In the genomic region with DNA sequence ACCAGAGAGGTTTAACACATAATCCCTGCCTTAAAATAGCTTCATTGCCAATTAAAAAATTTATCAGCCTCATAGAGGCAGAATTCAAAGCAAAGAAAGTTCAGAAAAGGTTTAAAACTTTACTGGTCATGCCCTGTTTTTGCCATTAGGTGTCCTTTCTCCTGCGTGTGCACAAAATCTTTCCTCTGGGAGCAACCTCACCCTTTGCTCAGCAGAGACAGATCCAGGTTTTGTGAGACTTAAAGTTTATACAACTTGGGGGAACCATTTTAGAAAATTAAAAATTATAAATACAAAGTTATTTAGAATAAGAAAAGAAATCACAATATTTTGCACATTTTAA, we compare ENCODE assay signal across 10 cellular contexts. TPM values are rescaled to one million over a fixed set of nuclear protein-coding genes. Genes with fewer than 3 reads are reported as not detected.
A peak's percentile ranks its signal among the peaks of the same experiment; 100 is the strongest.
DNase-seq lines count a peak whose midpoint lies in the region; ATAC-seq and TF ChIP-seq lines count a peak whose summit lies in the region.
"Had no signal": no experiment of that assay in that cellular context is flagged by ENCODE, and none has a peak within 500 bp of the region (broad histone marks: within the 10 kb centered on the region; RNA-seq: fewer than 3 reads in every experiment).

No MANE protein-coding gene starts in this region.

- H3K27me3 Mint-ChIP-seq in activated T-helper 17 cell treated with anti-CD3 and anti-CD28 coated beads, Interleukin-2, amount 50 U/mL, for 72 hours: peaks cover 14% of the 10 kb centered on the region

- DNase-seq in EH (ENCODE audit: low read depth) (peak; percentile 49), HuH-7.5 (ENCODE audit: low spot score) (peak; percentile 29), astrocyte of the hippocampus (ENCODE audit: low read depth, low spot score) (peak; percentile 48), vagina (ENCODE audit: extremely low spot score in 2 of 2) (no peak)
- DNase-seq: activated CD4-positive, alpha-beta T cell treated with anti-CD3 and anti-CD28 coated beads, Interleukin-2, amount 50 U/mL, for 48 hours; stimulated activated CD4-positive, alpha-beta T cell treated with anti-CD3 and anti-CD28 coated beads, Interleukin-12 subunit alpha, Interleukin-12 subunit beta, amount 100 ng/mL, for 4 hours had no signal

- H3K27me3 ChIP-seq in liver (ENCODE audit: control insufficient read depth in 4 of 4, insufficient read depth in 4 of 4, low read length in 3 of 4) (no peaks in the 10 kb centered on the region), vagina (no peaks in the 10 kb centered on the region)

- H3K36me3 ChIP-seq in liver (ENCODE audit: control insufficient read depth in 4 of 4, insufficient read depth in 3 of 4, low read depth in 1 of 4, low read length in 3 of 4): no peaks in the 10 kb centered on the region
- no peaks in the 10 kb centered on the region for H3K36me3 ChIP-seq in vagina

- 8% methylated on average over 1 of the region's 1 CpG for WGBS in liver

- no peak overlapping the region for H3K27ac ChIP-seq in liver (ENCODE audit: low read depth in 1 of 2, low read length in 2 of 2)
- no peak overlapping the region for H3K27ac ChIP-seq in vagina

- H3K27ac Mint-ChIP-seq in activated T-helper 17 cell treated with anti-CD3 and anti-CD28 coated beads, Interleukin-2, amount 50 U/mL, for 72 hours: no peak overlapping the region

- H3K9me3 Mint-ChIP-seq in activated T-helper 17 cell treated with anti-CD3 and anti-CD28 coated beads, Interleukin-2, amount 50 U/mL, for 72 hours: no peaks in the 10 kb centered on the region

- TF ChIP-seq POLR2A in vagina (IDR thresholded peaks at IDR 0.05): no peak

- H3K36me3 Mint-ChIP-seq in activated T-helper 17 cell treated with anti-CD3 and anti-CD28 coated beads, Interleukin-2, amount 50 U/mL, for 72 hours (ENCODE audit: low read depth): no peaks in the 10 kb centered on the region

- H3K4me1 Mint-ChIP-seq in activated T-helper 17 cell treated with anti-CD3 and anti-CD28 coated beads, Interleukin-2, amount 50 U/mL, for 72 hours: no peaks in the 10 kb centered on the region

- TF ChIP-seq CTCF in liver (IDR thresholded peaks at IDR 0.05; ENCODE audit: low read depth, low read length, missing input control) (peak; percentile 41), vagina (IDR thresholded peaks at IDR 0.05) (no peak)

- H3K4me3 Mint-ChIP-seq in activated T-helper 17 cell treated with anti-CD3 and anti-CD28 coated beads, Interleukin-2, amount 50 U/mL, for 72 hours: no peak overlapping the region

- TF ChIP-seq RAD21 in liver (IDR thresholded peaks at IDR 0.05): peak; percentile 56 to 76

- intact Hi-C loops in vagina (cut with DNase I): no loop called here

- no peak for ATAC-seq in activated T-helper 17 cell treated with anti-CD3 and anti-CD28 coated beads, Interleukin-2, amount 50 U/mL, for 72 hours (replicated peaks)
- ATAC-seq in HG03520 (IDR thresholded peaks at IDR 0.05; ENCODE audit: unreplicated experiment): no peak
- ATAC-seq in HG03442 (IDR thresholded peaks at IDR 0.05; ENCODE audit: unreplicated experiment): no peak

- H3K4me3 ChIP-seq in liver (ENCODE audit: low read depth in 1 of 3, low read length in 3 of 3): no peak overlapping the region
- no peak overlapping the region for H3K4me3 ChIP-seq in vagina

- H3K9ac ChIP-seq in liver (ENCODE audit: low read depth in 1 of 2, low read length in 2 of 2): no peak overlapping the region

- no peaks in the 10 kb centered on the region for H3K9me3 ChIP-seq in liver (ENCODE audit: control insufficient read depth in 4 of 4, low read length in 3 of 4)
- no peaks in the 10 kb centered on the region for H3K9me3 ChIP-seq in vagina

- H3K4me1 ChIP-seq in liver (ENCODE audit: control insufficient read depth in 4 of 4, insufficient read depth in 4 of 4, low read length in 3 of 4) (peaks cover 4 to 22% (median 16%) of the 10 kb centered on the region in 4 donors), vagina (no peaks in the 10 kb centered on the region)

TF ChIP-seq in liver, 16 proteins besides CTCF, POLR2A, EP300 and RAD21:
- TF ChIP-seq HNF4A (conservative IDR thresholded peaks at IDR 0.05): peak in 1 of 2 donors; percentile 13
- TF ChIP-seq, protein P1, sequence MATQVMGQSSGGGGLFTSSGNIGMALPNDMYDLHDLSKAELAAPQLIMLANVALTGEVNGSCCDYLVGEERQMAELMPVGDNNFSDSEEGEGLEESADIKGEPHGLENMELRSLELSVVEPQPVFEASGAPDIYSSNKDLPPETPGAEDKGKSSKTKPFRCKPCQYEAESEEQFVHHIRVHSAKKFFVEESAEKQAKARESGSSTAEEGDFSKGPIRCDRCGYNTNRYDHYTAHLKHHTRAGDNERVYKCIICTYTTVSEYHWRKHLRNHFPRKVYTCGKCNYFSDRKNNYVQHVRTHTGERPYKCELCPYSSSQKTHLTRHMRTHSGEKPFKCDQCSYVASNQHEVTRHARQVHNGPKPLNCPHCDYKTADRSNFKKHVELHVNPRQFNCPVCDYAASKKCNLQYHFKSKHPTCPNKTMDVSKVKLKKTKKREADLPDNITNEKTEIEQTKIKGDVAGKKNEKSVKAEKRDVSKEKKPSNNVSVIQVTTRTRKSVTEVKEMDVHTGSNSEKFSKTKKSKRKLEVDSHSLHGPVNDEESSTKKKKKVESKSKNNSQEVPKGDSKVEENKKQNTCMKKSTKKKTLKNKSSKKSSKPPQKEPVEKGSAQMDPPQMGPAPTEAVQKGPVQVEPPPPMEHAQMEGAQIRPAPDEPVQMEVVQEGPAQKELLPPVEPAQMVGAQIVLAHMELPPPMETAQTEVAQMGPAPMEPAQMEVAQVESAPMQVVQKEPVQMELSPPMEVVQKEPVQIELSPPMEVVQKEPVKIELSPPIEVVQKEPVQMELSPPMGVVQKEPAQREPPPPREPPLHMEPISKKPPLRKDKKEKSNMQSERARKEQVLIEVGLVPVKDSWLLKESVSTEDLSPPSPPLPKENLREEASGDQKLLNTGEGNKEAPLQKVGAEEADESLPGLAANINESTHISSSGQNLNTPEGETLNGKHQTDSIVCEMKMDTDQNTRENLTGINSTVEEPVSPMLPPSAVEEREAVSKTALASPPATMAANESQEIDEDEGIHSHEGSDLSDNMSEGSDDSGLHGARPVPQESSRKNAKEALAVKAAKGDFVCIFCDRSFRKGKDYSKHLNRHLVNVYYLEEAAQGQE (IDR thresholded peaks at IDR 0.05): no peak

RNA-seq across cellular contexts. Expression of a gene that starts 41.8 kb away (rescaled TPM):
- 10 to 100 TPM in 1 of 2 donors, under 1 TPM in 1; 0.08 to 22.5 TPM for total RNA-seq in liver
- not detected for polyA plus RNA-seq in liver
- not detected for total RNA-seq in activated T-helper 17 cell treated with anti-CD3 and anti-CD28 coated beads, Interleukin-2, amount 50 U/mL, for 72 hours
- not detected for total RNA-seq in vagina

Comparison
In these comparisons a context has a peak if more than half of its experiments do, and no peak if none do; other contexts are left out.
1. DNase-seq: peak in EH (single experiment), HuH-7.5 (single experiment) and astrocyte of the hippocampus (single experiment); none in vagina (0 of 2).